31 cellular contexts compared by ENCODE assay signal in genomic region chr1:6688001-6688400, GRCh38. TPM values are rescaled to one million over a fixed set of nuclear protein-coding genes. Genes with fewer than 3 reads are reported as not detected.
A peak's percentile ranks its signal among the peaks of the same experiment; 100 is the strongest.
DNase-seq lines count a peak whose midpoint lies in the region; ATAC-seq and TF ChIP-seq lines count a peak whose summit lies in the region.
"Had no signal": no experiment of that assay in that cellular context is flagged by ENCODE, and none has a peak within 500 bp of the region (broad histone marks: within the 10 kb centered on the region; RNA-seq: fewer than 3 reads in every experiment).

No MANE protein-coding gene starts in this region.

- H3K36me3 ChIP-seq in SK-N-SH (replicated peaks in 1 of 2; ENCODE audit: control insufficient read depth in 1 of 2, insufficient read depth in 2 of 2, low read length in 1 of 2) (peaks cover 0 to 3% of the 10 kb centered on the region in 2 experiments), breast epithelium (no peaks in the 10 kb centered on the region)
- H3K36me3 ChIP-seq: right lobe of liver had no signal

- H3K9ac ChIP-seq in SK-N-SH, result no peak overlapping the region

- H3K9me3 ChIP-seq in SK-N-SH, result no peaks in the 10 kb centered on the region
- no peaks in the 10 kb centered on the region for H3K9me3 ChIP-seq in breast epithelium
- H3K9me3 ChIP-seq: right lobe of liver had no signal

- peak overlapping the region in 1 of 2 experiments; percentile 13; a peak in 1 of 4 replicates for H3K27ac ChIP-seq in SK-N-SH (ENCODE audit: low read depth in 2 of 2, low read length in 1 of 2)
- H3K27ac ChIP-seq in breast epithelium, result no peak overlapping the region
- H3K27ac ChIP-seq: 22Rv1, PC-9, right lobe of liver, VCaP had no signal

- WGBS in SK-N-SH (ENCODE audit: low lambda C conversion rate), result 94% methylated on average over 1 of the region's 1 CpG

- TF ChIP-seq EP300 in SK-N-SH (IDR thresholded peaks at IDR 0.05; ENCODE audit: borderline replicate concordance in 1 of 2, low read depth in 1 of 2, low read length in 1 of 2), result no peak

- no peaks in the 10 kb centered on the region for H3K36me3 Mint-ChIP-seq in activated CD4-positive, alpha-beta T cell treated with anti-CD3 and anti-CD28 coated beads, Interleukin-2, amount 10 ng/mL, durations not matched to agents 7 days and 5 days (ENCODE audit: low read depth)
- peaks cover 5% of the 10 kb centered on the region for H3K36me3 Mint-ChIP-seq in activated CD4-positive, alpha-beta T cell treated with anti-CD3 and anti-CD28 coated beads for 36 hours (ENCODE audit: low read depth)

- CTCF ChIA-PET in SK-N-SH (lab: Yijun Ruan, JAX), result interaction anchor here (1.2 to 1.3 kb wide), 2 partner anchors 13 to 21 kb away, joined by 3 read pairs; partner anchors contain the start of gene DNAJC11
- CTCF ChIA-PET in activated CD4-positive, alpha-beta T cell treated with anti-CD3 and anti-CD28 coated beads, Interleukin-2, amount 10 ng/mL, durations not matched to agents 7 days and 5 days (lab: Charles Lee), result interaction anchor here (1.0 to 1.1 kb wide), 2 partner anchors 13 kb away, joined by 3 read pairs; partner anchors contain the start of gene DNAJC11
- CTCF ChIA-PET in activated CD4-positive, alpha-beta T cell treated with anti-CD3 and anti-CD28 coated beads for 36 hours (lab: Charles Lee), result no interaction called here

- POLR2A ChIA-PET in SK-N-SH (lab: Yijun Ruan, JAX), result no interaction called here
- POLR2A ChIA-PET in activated CD4-positive, alpha-beta T cell treated with anti-CD3 and anti-CD28 coated beads, Interleukin-2, amount 10 ng/mL, durations not matched to agents 7 days and 5 days (lab: Charles Lee), result no interaction called here
- POLR2A ChIA-PET in activated CD4-positive, alpha-beta T cell treated with anti-CD3 and anti-CD28 coated beads for 36 hours (lab: Charles Lee), result no interaction called here

- no peak for ATAC-seq in activated CD4-positive, alpha-beta T cell treated with anti-CD3 and anti-CD28 coated beads for 36 hours
- ATAC-seq: activated naive CD8-positive, alpha-beta T cell treated with anti-CD3 and anti-CD28 coated beads, Interleukin-2, amount 50 U/mL, for 24 hours; activated T-cell treated with anti-CD3 and anti-CD28 coated beads, Interleukin-2, amount 50 U/mL, for 4 hours; HepG2; right lobe of liver; stimulated activated memory B cell treated with anti-CD40 and anti-IgM and Interleukin-4, amounts not matched to agents 10 μg/mL and 1 μg/mL and 100 μg/mL, for 72 hours had no signal

- H3K4me1 ChIP-seq in SK-N-SH (ENCODE audit: control insufficient read depth in 1 of 2, insufficient read depth in 2 of 2, low read depth in 1 of 2, low read length in 1 of 2) (peaks cover 2 to 9% of the 10 kb centered on the region in 2 experiments; a peak in 2 of 4 replicates), breast epithelium (no peaks in the 10 kb centered on the region)
- H3K4me1 ChIP-seq: right lobe of liver had no signal

- DNase-seq in AG20443 (ENCODE audit: low spot score), result peak; percentile 35
- DNase-seq in SK-N-SH, result no peak
- peak; percentile 45 for DNase-seq in choroid plexus epithelial cell (ENCODE audit: low read depth)
- DNase-seq in kidney tubule cell (ENCODE audit: low spot score), result peak; percentile 30
- DNase-seq in DMS114 treated with DMSO at 0.1 percent for 48 hours (lab: John Stamatoyannopoulos, UW; ENCODE audit: unreplicated experiment), result no peak
- no peak for DNase-seq in activated CD4-positive, alpha-beta T cell treated with anti-CD3 and anti-CD28 coated beads, Interleukin-2, amount 10 ng/mL, durations not matched to agents 7 days and 5 days
- no peak for DNase-seq in activated CD4-positive, alpha-beta T cell treated with anti-CD3 and anti-CD28 coated beads for 36 hours
- no peak for DNase-seq in breast epithelium (ENCODE audit: low spot score in 2 of 2)
- DNase-seq: activated CD4-positive, alpha-beta T cell treated with anti-CD3 and anti-CD28 coated beads for 48 hours; activated naive CD8-positive, alpha-beta T cell treated with anti-CD3 and anti-CD28 coated beads, Interleukin-2, amount 50 U/mL, for 24 hours; activated T-cell treated with anti-CD3 and anti-CD28 coated beads, Interleukin-2, amount 50 U/mL, for 4 hours; caudate nucleus; CD4-positive, CD25-positive, alpha-beta regulatory T cell; GOT3; head of caudate nucleus; NCI-H1092; NCI-H187 treated with DMSO at 0.1 percent for 48 hours; NCI-H2171 treated with DMSO at 0.1 percent for 48 hours; NCI-H510A treated with DMSO at 0.1 percent for 48 hours; NK-92 treated with Interleukin-12 subunit alpha and Interleukin-12 subunit beta, amount 100 ng/mL, for 24 hours; PC-9; right lobe of liver; Right ventricle myocardium superior; stimulated activated CD4-positive, alpha-beta T cell treated with anti-CD3 and anti-CD28 coated beads, Interleukin-12 subunit alpha, Interleukin-12 subunit beta, amount 100 ng/mL, for 4 hours; stimulated activated CD4-positive, alpha-beta T cell treated with anti-CD3 and anti-CD28 coated beads, Interleukin-4, amount 100 ng/mL, for 1 hour had no signal

- H3K4me3 Mint-ChIP-seq in activated CD4-positive, alpha-beta T cell treated with anti-CD3 and anti-CD28 coated beads, Interleukin-2, amount 10 ng/mL, durations not matched to agents 7 days and 5 days, result no peak overlapping the region
- H3K4me3 Mint-ChIP-seq in activated CD4-positive, alpha-beta T cell treated with anti-CD3 and anti-CD28 coated beads for 36 hours, result no peak overlapping the region
- H3K4me3 Mint-ChIP-seq: activated naive CD8-positive, alpha-beta T cell treated with anti-CD3 and anti-CD28 coated beads, Interleukin-2, amount 50 U/mL, for 24 hours; activated T-cell treated with anti-CD3 and anti-CD28 coated beads, Interleukin-2, amount 50 U/mL, for 4 hours; CD4-positive, CD25-positive, alpha-beta regulatory T cell; dendritic cell treated with granulocyte-macrophage colony-stimulating factor and Interleukin-4, amounts not matched to agents 40 ng/mL and 50 ng/mL, for 4 days; stimulated activated memory B cell treated with anti-CD40 and anti-IgM and Interleukin-4, amounts not matched to agents 10 μg/mL and 1 μg/mL and 100 μg/mL, for 72 hours had no signal

- H3K27me3 ChIP-seq in SK-N-SH (ENCODE audit: insufficient read depth) (no peaks in the 10 kb centered on the region), breast epithelium (no peaks in the 10 kb centered on the region)
- H3K27me3 ChIP-seq: right lobe of liver had no signal

- no peaks in the 10 kb centered on the region for H4K20me1 ChIP-seq in SK-N-SH (ENCODE audit: insufficient read depth)

- no peak for TF ChIP-seq POLR2A in breast epithelium (IDR thresholded peaks at IDR 0.05)

- H2AFZ ChIP-seq in SK-N-SH (ENCODE audit: low read depth), result no peak overlapping the region
- H2AFZ ChIP-seq: PC-9 had no signal

- intact Hi-C loops in activated CD4-positive, alpha-beta T cell treated with anti-CD3 and anti-CD28 coated beads for 36 hours (cut with DNase I, micrococcal nuclease), result no loop called here
- intact Hi-C loops in breast epithelium (cut with DNase I; ENCODE audit: low total_unique reads), result no loop called here

- peaks cover 15% of the 10 kb centered on the region for H3K4me1 Mint-ChIP-seq in activated CD4-positive, alpha-beta T cell treated with anti-CD3 and anti-CD28 coated beads, Interleukin-2, amount 10 ng/mL, durations not matched to agents 7 days and 5 days
- peaks cover 9% of the 10 kb centered on the region for H3K4me1 Mint-ChIP-seq in activated CD4-positive, alpha-beta T cell treated with anti-CD3 and anti-CD28 coated beads for 36 hours

- H3F3A ChIP-seq in SK-N-SH (replicated peaks; ENCODE audit: insufficient read depth), result peaks cover 26% of the 10 kb centered on the region

- H3K4me3 ChIP-seq in SK-N-SH (ENCODE audit: low read depth in 2 of 2, low read length in 1 of 2) (no peak overlapping the region), choroid plexus epithelial cell (ENCODE audit: low read depth, low read length) (no peak overlapping the region), breast epithelium (no peak overlapping the region)
- H3K4me3 ChIP-seq: lung, PC-9, right lobe of liver had no signal

- no peaks in the 10 kb centered on the region for H3K9me3 Mint-ChIP-seq in activated CD4-positive, alpha-beta T cell treated with anti-CD3 and anti-CD28 coated beads, Interleukin-2, amount 10 ng/mL, durations not matched to agents 7 days and 5 days
- H3K9me3 Mint-ChIP-seq in activated CD4-positive, alpha-beta T cell treated with anti-CD3 and anti-CD28 coated beads for 36 hours (ENCODE audit: low read depth), result no peaks in the 10 kb centered on the region
- H3K9me3 Mint-ChIP-seq: activated naive CD8-positive, alpha-beta T cell treated with anti-CD3 and anti-CD28 coated beads, Interleukin-2, amount 50 U/mL, for 24 hours; activated T-cell treated with anti-CD3 and anti-CD28 coated beads, Interleukin-2, amount 50 U/mL, for 4 hours; dendritic cell treated with granulocyte-macrophage colony-stimulating factor and Interleukin-4, amounts not matched to agents 40 ng/mL and 50 ng/mL, for 4 days; stimulated activated memory B cell treated with anti-CD40 and anti-IgM and Interleukin-4, amounts not matched to agents 10 μg/mL and 1 μg/mL and 100 μg/mL, for 72 hours had no signal

- H3K79me2 ChIP-seq in SK-N-SH (ENCODE audit: insufficient read depth), result peaks cover 90% of the 10 kb centered on the region

- no peaks in the 10 kb centered on the region for H3K9me2 ChIP-seq in SK-N-SH

- H3K27me3 Mint-ChIP-seq in activated CD4-positive, alpha-beta T cell treated with anti-CD3 and anti-CD28 coated beads, Interleukin-2, amount 10 ng/mL, durations not matched to agents 7 days and 5 days, result no peaks in the 10 kb centered on the region
- no peaks in the 10 kb centered on the region for H3K27me3 Mint-ChIP-seq in activated CD4-positive, alpha-beta T cell treated with anti-CD3 and anti-CD28 coated beads for 36 hours
- H3K27me3 Mint-ChIP-seq: activated naive CD8-positive, alpha-beta T cell treated with anti-CD3 and anti-CD28 coated beads, Interleukin-2, amount 50 U/mL, for 24 hours; CD4-positive, CD25-positive, alpha-beta regulatory T cell; dendritic cell treated with granulocyte-macrophage colony-stimulating factor and Interleukin-4, amounts not matched to agents 40 ng/mL and 50 ng/mL, for 4 days; stimulated activated memory B cell treated with anti-CD40 and anti-IgM and Interleukin-4, amounts not matched to agents 10 μg/mL and 1 μg/mL and 100 μg/mL, for 72 hours had no signal

- no peak overlapping the region for H3K27ac Mint-ChIP-seq in activated CD4-positive, alpha-beta T cell treated with anti-CD3 and anti-CD28 coated beads, Interleukin-2, amount 10 ng/mL, durations not matched to agents 7 days and 5 days
- no peak overlapping the region for H3K27ac Mint-ChIP-seq in activated CD4-positive, alpha-beta T cell treated with anti-CD3 and anti-CD28 coated beads for 36 hours
- H3K27ac Mint-ChIP-seq: activated naive CD8-positive, alpha-beta T cell treated with anti-CD3 and anti-CD28 coated beads, Interleukin-2, amount 50 U/mL, for 24 hours; dendritic cell treated with granulocyte-macrophage colony-stimulating factor and Interleukin-4, amounts not matched to agents 40 ng/mL and 50 ng/mL, for 4 days; stimulated activated memory B cell treated with anti-CD40 and anti-IgM and Interleukin-4, amounts not matched to agents 10 μg/mL and 1 μg/mL and 100 μg/mL, for 72 hours had no signal

- H3K4me2 ChIP-seq in SK-N-SH, result peak overlapping the region; percentile 0; the same call in 1 of the 2 replicates
- H3K4me2 ChIP-seq: PC-9 had no signal

- TF ChIP-seq CTCF in SK-N-SH (IDR thresholded peaks at IDR 0.05), result no peak
- no peak for TF ChIP-seq CTCF in choroid plexus epithelial cell (conservative IDR thresholded peaks at IDR 0.05; ENCODE audit: low read depth, low read length)
- no peak for TF ChIP-seq CTCF in breast epithelium (IDR thresholded peaks at IDR 0.05)

- TF ChIP-seq RAD21 in SK-N-SH (IDR thresholded peaks at IDR 0.05; ENCODE audit: low read length), result no peak

RNA-seq across cellular contexts. Expression of gene DNAJC11, which starts 13.6 kb away (rescaled TPM):
- polyA plus RNA-seq in SK-N-SH (2012; rRNA removed), result 35.5 and 38.2 TPM in 2 replicates
- 29.5 and 29.9 TPM in 2 replicates for polyA plus RNA-seq in SK-N-SH (2012; cell fraction: cytosol; rRNA removed)
- polyA plus RNA-seq in SK-N-SH (2012; cell fraction: nucleus; rRNA removed), result 71.0 and 76.7 TPM in 2 replicates
- total RNA-seq in activated CD4-positive, alpha-beta T cell treated with anti-CD3 and anti-CD28 coated beads, Interleukin-2, amount 10 ng/mL, durations not matched to agents 7 days and 5 days, result 10 to 100 TPM; 43.0 to 52.1 TPM
- 10 to 100 TPM; 53.2 to 62.0 TPM for total RNA-seq in activated CD4-positive, alpha-beta T cell treated with anti-CD3 and anti-CD28 coated beads for 36 hours
- total RNA-seq in breast epithelium, result 10 to 100 TPM; 23.0 to 30.5 (median 25.6) TPM

Comparison
In these comparisons a context has a peak if more than half of its experiments do, and no peak if none do; other contexts are left out.
1. DNase-seq: peak in AG20443 (single experiment), choroid plexus epithelial cell (single experiment) and kidney tubule cell (single experiment); none in SK-N-SH (single experiment), DMS114 treated with DMSO at 0.1 percent for 48 hours (single experiment), activated CD4-positive, alpha-beta T cell treated with anti-CD3 and anti-CD28 coated beads, Interleukin-2, amount 10 ng/mL, durations not matched to agents 7 days and 5 days (single experiment), activated CD4-positive, alpha-beta T cell treated with anti-CD3 and anti-CD28 coated beads for 36 hours (single experiment) and breast epithelium (0 of 2).